In the genomic region with DNA sequence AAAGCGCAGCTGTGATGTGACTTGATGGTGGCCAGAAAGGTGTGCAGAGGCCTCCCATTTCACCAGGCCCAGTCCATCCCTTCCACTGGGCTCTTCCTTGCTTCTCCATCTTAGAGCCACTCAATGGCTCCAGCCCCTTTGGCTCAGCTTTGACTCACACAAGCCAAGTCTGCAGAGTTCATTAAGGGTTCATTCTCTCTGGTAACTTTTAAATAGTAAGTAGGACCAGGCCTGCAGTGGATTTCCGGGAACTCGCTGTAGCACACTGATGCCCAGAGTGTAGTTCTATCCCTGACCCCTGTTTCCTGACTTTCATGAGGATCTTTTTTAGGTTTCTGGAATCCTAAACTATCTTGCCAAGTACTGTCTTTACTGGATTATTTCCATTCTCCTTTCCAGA, we compare ENCODE assay signal across 17 cellular contexts. TPM values are rescaled to one million over a fixed set of nuclear protein-coding genes. Genes with fewer than 3 reads are reported as not detected.
"Had no signal": no experiment of that assay in that cellular context is flagged by ENCODE, and none has a peak within 500 bp of the region (broad histone marks: within the 10 kb centered on the region; RNA-seq: fewer than 3 reads in every experiment).

No MANE protein-coding gene starts in this region.

RNA-seq across cellular contexts. Expression of a gene that starts 11.9 kb away (rescaled TPM):
- total RNA-seq: activated B cell treated with CpG ODN at 0.5 μM for 24 hours; activated CD4-positive, alpha-beta memory T cell treated with anti-CD3 and anti-CD28 coated beads for 36 hours; activated CD4-positive, alpha-beta T cell treated with anti-CD3 and anti-CD28 coated beads, Interleukin-2, amount 10 ng/mL, durations not matched to agents 24 days and 14 days; activated CD8-positive, alpha-beta memory T cell treated with anti-CD3 and anti-CD28 coated beads for 36 hours; activated CD8-positive, alpha-beta T cell treated with anti-CD3 and anti-CD28 coated beads for 36 hours; activated naive CD4-positive, alpha-beta T cell treated with anti-CD3 and anti-CD28 coated beads for 36 hours; activated naive CD4-positive, alpha-beta T cell treated with anti-CD3 and anti-CD28 coated beads, Interleukin-2, amount 50 U/mL, for 72 hours; activated naive CD8-positive, alpha-beta T cell treated with anti-CD3 and anti-CD28 coated beads for 36 hours; activated T-cell treated with anti-CD3 and anti-CD28 coated beads, Interleukin-2, amount 50 U/mL, for 4 hours; activated T-cell treated with anti-CD3 and anti-CD28 coated beads, Interleukin-2, amount 50 U/mL, for 72 hours; activated T-helper 1 cell treated with anti-CD3 and anti-CD28 coated beads, Interleukin-12 subunit alpha, Interleukin-12 subunit beta, Interleukin-2, Interleukin-4 antibody, amounts not matched to agents 30 ng/mL and 10 ng/mL and 1 ng/mL, durations not matched to agents 14 hours and 24 hours and 36 hours; activated T-helper 17 cell treated with anti-CD3 and anti-CD28 coated beads, Interleukin-2, amount 50 U/mL, for 72 hours; adrenal gland; aorta; astrocyte; bronchial epithelial cell; cardiac muscle cell had no signal
- polyA plus RNA-seq: adrenal gland, aorta, cardiac muscle cell had no signal

RNA-seq across cellular contexts. Expression of a gene that starts 25.9 kb away (rescaled TPM):
- total RNA-seq: activated B cell treated with CpG ODN at 0.5 μM for 24 hours; activated CD4-positive, alpha-beta memory T cell treated with anti-CD3 and anti-CD28 coated beads for 36 hours; activated CD4-positive, alpha-beta T cell treated with anti-CD3 and anti-CD28 coated beads, Interleukin-2, amount 10 ng/mL, durations not matched to agents 24 days and 14 days; activated CD8-positive, alpha-beta memory T cell treated with anti-CD3 and anti-CD28 coated beads for 36 hours; activated CD8-positive, alpha-beta T cell treated with anti-CD3 and anti-CD28 coated beads for 36 hours; activated naive CD4-positive, alpha-beta T cell treated with anti-CD3 and anti-CD28 coated beads for 36 hours; activated naive CD4-positive, alpha-beta T cell treated with anti-CD3 and anti-CD28 coated beads, Interleukin-2, amount 50 U/mL, for 72 hours; activated naive CD8-positive, alpha-beta T cell treated with anti-CD3 and anti-CD28 coated beads for 36 hours; activated T-cell treated with anti-CD3 and anti-CD28 coated beads, Interleukin-2, amount 50 U/mL, for 4 hours; activated T-cell treated with anti-CD3 and anti-CD28 coated beads, Interleukin-2, amount 50 U/mL, for 72 hours; activated T-helper 1 cell treated with anti-CD3 and anti-CD28 coated beads, Interleukin-12 subunit alpha, Interleukin-12 subunit beta, Interleukin-2, Interleukin-4 antibody, amounts not matched to agents 30 ng/mL and 10 ng/mL and 1 ng/mL, durations not matched to agents 14 hours and 24 hours and 36 hours; activated T-helper 17 cell treated with anti-CD3 and anti-CD28 coated beads, Interleukin-2, amount 50 U/mL, for 72 hours; adrenal gland; aorta; astrocyte; bronchial epithelial cell; cardiac muscle cell had no signal
- polyA plus RNA-seq: adrenal gland, aorta, cardiac muscle cell had no signal

RNA-seq across cellular contexts. Expression of a gene that starts 49.0 kb away (rescaled TPM):
- total RNA-seq: activated B cell treated with CpG ODN at 0.5 μM for 24 hours; activated CD4-positive, alpha-beta memory T cell treated with anti-CD3 and anti-CD28 coated beads for 36 hours; activated CD4-positive, alpha-beta T cell treated with anti-CD3 and anti-CD28 coated beads, Interleukin-2, amount 10 ng/mL, durations not matched to agents 24 days and 14 days; activated CD8-positive, alpha-beta memory T cell treated with anti-CD3 and anti-CD28 coated beads for 36 hours; activated CD8-positive, alpha-beta T cell treated with anti-CD3 and anti-CD28 coated beads for 36 hours; activated naive CD4-positive, alpha-beta T cell treated with anti-CD3 and anti-CD28 coated beads for 36 hours; activated naive CD4-positive, alpha-beta T cell treated with anti-CD3 and anti-CD28 coated beads, Interleukin-2, amount 50 U/mL, for 72 hours; activated naive CD8-positive, alpha-beta T cell treated with anti-CD3 and anti-CD28 coated beads for 36 hours; activated T-cell treated with anti-CD3 and anti-CD28 coated beads, Interleukin-2, amount 50 U/mL, for 4 hours; activated T-cell treated with anti-CD3 and anti-CD28 coated beads, Interleukin-2, amount 50 U/mL, for 72 hours; activated T-helper 1 cell treated with anti-CD3 and anti-CD28 coated beads, Interleukin-12 subunit alpha, Interleukin-12 subunit beta, Interleukin-2, Interleukin-4 antibody, amounts not matched to agents 30 ng/mL and 10 ng/mL and 1 ng/mL, durations not matched to agents 14 hours and 24 hours and 36 hours; activated T-helper 17 cell treated with anti-CD3 and anti-CD28 coated beads, Interleukin-2, amount 50 U/mL, for 72 hours; adrenal gland; aorta; astrocyte; bronchial epithelial cell; cardiac muscle cell had no signal
- polyA plus RNA-seq: adrenal gland, aorta, cardiac muscle cell had no signal
